ENCODE assay signal across 9 cellular contexts in the genomic region with DNA sequence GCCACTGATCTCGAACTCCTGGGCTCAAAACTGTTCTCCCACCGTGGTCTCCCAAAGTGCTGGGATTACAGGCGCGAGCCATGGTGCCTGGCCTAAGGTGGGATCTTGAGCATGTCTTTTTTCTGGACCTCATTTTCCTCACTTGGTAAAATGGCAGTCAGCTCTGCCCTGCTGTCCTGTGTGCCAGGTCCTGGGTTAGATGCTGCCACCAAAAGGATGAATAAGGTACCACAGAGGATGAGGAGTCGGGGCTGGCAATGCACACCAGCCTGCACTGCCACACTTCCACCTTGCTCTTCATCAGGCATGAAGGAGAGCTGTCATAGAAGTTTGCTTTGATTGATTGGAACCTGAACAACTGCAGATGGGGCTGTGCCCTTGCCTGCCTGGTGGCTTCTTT. TPM values are rescaled to one million over a fixed set of nuclear protein-coding genes. Genes with fewer than 3 reads are reported as not detected.
DNase-seq lines count a peak whose midpoint lies in the region; ATAC-seq and TF ChIP-seq lines count a peak whose summit lies in the region.
"Had no signal": no experiment of that assay in that cellular context is flagged by ENCODE, and none has a peak within 500 bp of the region (broad histone marks: within the 10 kb centered on the region; RNA-seq: fewer than 3 reads in every experiment).

No MANE protein-coding gene starts in this region.

- intact Hi-C loops in heart right ventricle (cut with DNase I) (no loop called here), left cardiac atrium (cut with DNase I) (no loop called here)

- peak in 4 of 8 donors; percentile 14 to 33 (median 30) for ATAC-seq in heart right ventricle
- ATAC-seq in left cardiac atrium, result no peak
- no peak for ATAC-seq in HG02642 (IDR thresholded peaks at IDR 0.05; ENCODE audit: poor library complexity, unreplicated experiment)
- no peak for ATAC-seq in HG03354 (IDR thresholded peaks at IDR 0.05; ENCODE audit: poor library complexity, severe bottlenecking, unreplicated experiment)

- DNase-seq in heart right ventricle (no peak), left cardiac atrium (no peak), RKO (ENCODE audit: low spot score) (peak; percentile 51), fibroblast of villous mesenchyme (ENCODE audit: low read depth) (peak; percentile 25), tibial nerve (ENCODE audit: low spot score in 2 of 2) (no peak)
- no peak for DNase-seq in central memory CD4-positive, alpha-beta T cell

- no peaks in the 10 kb centered on the region for H3K27me3 ChIP-seq in heart right ventricle
- no peaks in the 10 kb centered on the region for H3K27me3 ChIP-seq in tibial nerve
- H3K27me3 ChIP-seq: SJSA1 had no signal

- TF ChIP-seq CTCF in heart right ventricle (IDR thresholded peaks at IDR 0.05) (peak in 5 of 9 donors; percentile 11 to 33 (median 28)), fibroblast of villous mesenchyme (IDR thresholded peaks at IDR 0.05; ENCODE audit: insufficient read depth, low read depth, low read length) (peak; percentile 42), tibial nerve (IDR thresholded peaks at IDR 0.05) (peak in 3 of 5 experiments; percentile 10 to 32 (median 14))

- no peak for TF ChIP-seq POLR2A in tibial nerve (IDR thresholded peaks at IDR 0.05)

- H3K27ac ChIP-seq in heart right ventricle, result peak overlapping the region in 2 of 10 donors; percentile 11 to 31
- H3K27ac ChIP-seq in tibial nerve, result peak overlapping the region in 1 of 4 donors; percentile 1
- H3K27ac ChIP-seq: SJSA1 had no signal

- no peak for TF ChIP-seq EP300 in tibial nerve (IDR thresholded peaks at IDR 0.05)

- H3K4me3 ChIP-seq in heart right ventricle, result no peak overlapping the region
- H3K4me3 ChIP-seq in fibroblast of villous mesenchyme (ENCODE audit: low read depth, low read length), result no peak overlapping the region
- H3K4me3 ChIP-seq in tibial nerve, result no peak overlapping the region
- H3K4me3 ChIP-seq: SJSA1 had no signal

- WGBS in heart right ventricle, 2 donors, result 85 to 87% methylated on average over 5 of the region's 5 CpGs
- WGBS in tibial nerve, 2 donors, result 89 to 92% methylated on average over 5 of the region's 5 CpGs

- peaks cover 12 to 89% (median 54%) of the 10 kb centered on the region in 9 donors for H3K4me1 ChIP-seq in heart right ventricle
- peaks cover 0 to 37% (median 3%) of the 10 kb centered on the region in 4 donors for H3K4me1 ChIP-seq in tibial nerve
- H3K4me1 ChIP-seq: SJSA1 had no signal

- H3K9me3 ChIP-seq in heart right ventricle (no peaks in the 10 kb centered on the region), tibial nerve (no peaks in the 10 kb centered on the region)
- H3K9me3 ChIP-seq: SJSA1 had no signal

- H3K36me3 ChIP-seq in heart right ventricle (peaks cover 0 to 73% (median 35%) of the 10 kb centered on the region in 9 donors), tibial nerve (peaks cover 0 to 49% (median 0%) of the 10 kb centered on the region in 3 donors)

RNA-seq across cellular contexts. Expression of gene ACO2, which starts 32.3 kb away (rescaled TPM):
- total RNA-seq in heart right ventricle (1,000 to 10,000 TPM in 1 of 10 donors, 100 to 1,000 TPM in 9; 587 to 1,020 (median 900) TPM), left cardiac atrium (100 to 1,000 TPM; 415 to 523 TPM), fibroblast of villous mesenchyme (50.6 and 69.1 TPM in 2 replicates), tibial nerve (10 to 100 TPM; 69.9 to 91.1 (median 76.4) TPM)
- 100 to 1,000 TPM; 180 to 375 TPM for polyA plus RNA-seq in heart right ventricle

RNA-seq across cellular contexts. Expression of gene PHF5A, which starts 32.7 kb away (rescaled TPM):
- total RNA-seq in heart right ventricle (10 to 100 TPM; 13.3 to 27.2 (median 20.2) TPM), left cardiac atrium (10 to 100 TPM; 22.8 to 28.1 TPM), fibroblast of villous mesenchyme (38.0 and 51.0 TPM in 2 replicates), tibial nerve (10 to 100 TPM; 32.6 to 51.5 (median 36.4) TPM)
- 10 to 100 TPM; 36.3 to 41.3 TPM for polyA plus RNA-seq in heart right ventricle

RNA-seq across cellular contexts. Expression of gene POLR3H, which starts 43.1 kb away (rescaled TPM):
- total RNA-seq in heart right ventricle (10 to 100 TPM; 13.3 to 25.8 (median 16.9) TPM), left cardiac atrium (10 to 100 TPM; 25.0 to 34.0 TPM), fibroblast of villous mesenchyme (24.8 and 28.1 TPM in 2 replicates), tibial nerve (10 to 100 TPM; 26.6 to 33.6 (median 27.5) TPM)
- 10 to 100 TPM; 24.4 to 34.9 TPM for polyA plus RNA-seq in heart right ventricle

RNA-seq across cellular contexts. Expression of gene TOB2, which starts 54.6 kb away (rescaled TPM):
- total RNA-seq in heart right ventricle (10 to 100 TPM; 26.4 to 84.9 (median 47.9) TPM), left cardiac atrium (10 to 100 TPM; 57.4 to 63.1 TPM), fibroblast of villous mesenchyme (23.2 and 35.4 TPM in 2 replicates), tibial nerve (10 to 100 TPM; 50.8 to 67.3 (median 56.9) TPM)
- 10 to 100 TPM; 29.2 to 33.8 TPM for polyA plus RNA-seq in heart right ventricle

RNA-seq across cellular contexts. Expression of gene CSDC2, which starts 59.6 kb away (rescaled TPM):
- total RNA-seq in heart right ventricle (100 to 1,000 TPM; 112 to 301 (median 137) TPM), left cardiac atrium (100 to 1,000 TPM; 165 to 217 TPM), fibroblast of villous mesenchyme (1.9 and 2.2 TPM in 2 replicates), tibial nerve (10 to 100 TPM in 1 of 4 donors, 1 to 10 TPM in 3; 1.7 to 10.8 (median 2.5) TPM)
- polyA plus RNA-seq in heart right ventricle, result 100 to 1,000 TPM; 300 to 410 TPM
- total RNA-seq: SJSA1 had no signal

Comparison
In these comparisons a context has a peak if more than half of its experiments do, and no peak if none do; other contexts are left out.
1. DNase-seq: peak in RKO (single experiment) and fibroblast of villous mesenchyme (single experiment); none in heart right ventricle (0 of 2), left cardiac atrium (single experiment), tibial nerve (0 of 2) and central memory CD4-positive, alpha-beta T cell (single experiment).
2. Peak in every context shown above with its lines, with median percentiles within 50 percentile points of each other: CTCF ChIP-seq.